Comparison of ENCODE assay signal across 1 cellular context in genomic region chr5:176542135-176542595, GRCh38.
A peak's percentile ranks its signal among the peaks of the same experiment; 100 is the strongest.
TF ChIP-seq lines count a peak whose summit lies in the region.

No MANE protein-coding gene starts in this region.

TF ChIP-seq in WTC11, 78 proteins besides CTCF, POLR2A, EP300 and RAD21 (continued from another document):
- TF ChIP-seq ARID4B (CRISPR knock-in tag; IDR thresholded peaks at IDR 0.05; ENCODE audit: borderline replicate concordance), result 0 out of 2 replicates have a peak, but pooled peaks have one; percentile 43
- TF ChIP-seq JUN (CRISPR knock-in tag; IDR thresholded peaks at IDR 0.05), result no peak
- TF ChIP-seq FOXK1 (CRISPR knock-in tag; IDR thresholded peaks at IDR 0.05), result 0 out of 2 replicates have a peak, but pooled peaks have one; percentile 12
- TF ChIP-seq ESRRA (CRISPR knock-in tag; IDR thresholded peaks at IDR 0.05; ENCODE audit: borderline replicate concordance), result 0 out of 2 replicates have a peak, but pooled peaks have one; percentile 8
- no peak for TF ChIP-seq ZNF317 (CRISPR knock-in tag; IDR thresholded peaks at IDR 0.05; ENCODE audit: borderline replicate concordance, low read depth)
